In the genomic region with DNA sequence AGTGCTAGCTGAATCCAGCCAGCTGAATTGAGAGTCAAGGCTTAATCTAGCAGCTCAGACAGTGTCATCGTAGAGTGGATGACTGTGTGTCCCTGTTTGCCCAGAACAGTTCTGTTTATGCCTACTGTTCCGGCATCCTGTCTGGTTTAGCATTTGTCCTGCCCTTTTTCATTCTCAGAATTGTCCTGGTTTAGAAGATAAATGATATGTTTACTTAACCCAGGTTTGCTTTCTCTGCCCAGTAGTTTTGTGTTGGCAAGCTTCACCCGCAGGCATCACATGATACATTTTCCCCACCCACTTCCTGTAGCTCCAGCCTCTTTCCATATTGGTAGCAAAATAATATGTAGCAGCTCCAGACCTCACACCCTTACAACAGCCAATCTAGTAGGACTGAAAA, we compare ENCODE assay signal across 12 cellular contexts. TPM values are rescaled to one million over a fixed set of nuclear protein-coding genes. Genes with fewer than 3 reads are reported as not detected.
DNase-seq lines count a peak whose midpoint lies in the region; TF ChIP-seq lines count a peak whose summit lies in the region.
"Had no signal": no experiment of that assay in that cellular context is flagged by ENCODE, and none has a peak within 500 bp of the region (broad histone marks: within the 10 kb centered on the region; RNA-seq: fewer than 3 reads in every experiment).

No MANE protein-coding gene starts in this region.

- no peaks in the 10 kb centered on the region for H3K27me3 ChIP-seq in mucosa of rectum (ENCODE audit: control insufficient read depth in 2 of 2, insufficient read depth in 2 of 2, low read length in 2 of 2)

- peak overlapping the region; percentile 24 to 34 for H3K4me3 ChIP-seq in mucosa of rectum (ENCODE audit: low read length in 2 of 2)
- H3K4me3 ChIP-seq: HAP-1 had no signal

- peaks cover 24 to 37% of the 10 kb centered on the region in 2 donors for H3K4me1 ChIP-seq in mucosa of rectum (ENCODE audit: control insufficient read depth in 2 of 2, insufficient read depth in 2 of 2, low read length in 2 of 2)
- H3K4me1 ChIP-seq: HAP-1 had no signal

- peak overlapping the region in 1 of 2 donors; percentile 58 for H3K9ac ChIP-seq in mucosa of rectum (ENCODE audit: low read depth in 1 of 2, low read length in 2 of 2)

- in situ Hi-C loops in GM13976 (cut with MboI; ENCODE audit: low sequenced_read_pairs, unreplicated experiment): no loop called here

- DNase-seq in A172 (ENCODE audit: low spot score): peak; percentile 83
- DNase-seq in NCI-H2029 treated with DMSO at 0.1 percent for 48 hours (lab: John Stamatoyannopoulos, UW): peak; percentile 86
- DNase-seq in dermis blood vessel endothelial cell: peak; percentile 51
- DNase-seq in GM13976 (ENCODE audit: low spot score): no peak
- no peak for DNase-seq in middle frontal gyrus (ENCODE audit: extremely low spot score, low spot score)
- no peak for DNase-seq in SIG-M5 (lab: John Stamatoyannopoulos, UW)
- no peak for DNase-seq in cardiac septum (ENCODE audit: low spot score)
- DNase-seq: ACHN; activated naive CD4-positive, alpha-beta T cell treated with anti-CD3 and anti-CD28 coated beads for 36 hours; Right ventricle myocardium superior had no signal

- no peaks in the 10 kb centered on the region for H3K9me3 ChIP-seq in mucosa of rectum (ENCODE audit: control insufficient read depth in 2 of 2, low read length in 2 of 2)
- H3K9me3 ChIP-seq: HAP-1 had no signal

- H3K36me3 ChIP-seq in mucosa of rectum (ENCODE audit: control insufficient read depth in 2 of 2, insufficient read depth in 2 of 2, low read length in 2 of 2): no peaks in the 10 kb centered on the region
- H3K36me3 ChIP-seq: HAP-1 had no signal

- intact Hi-C loops in cardiac septum (cut with DNase I): no loop called here

- peak overlapping the region; percentile 85 to 89 for H3K27ac ChIP-seq in mucosa of rectum (ENCODE audit: low read depth in 2 of 2, low read length in 2 of 2)

- TF ChIP-seq CTCF in GM13976 (IDR thresholded peaks at IDR 0.05; ENCODE audit: borderline replicate concordance, control extremely low read depth, extremely low read depth, insufficient read depth, missing control alignments): no peak

RNA-seq across cellular contexts. Expression of a gene that starts 41.2 kb away (rescaled TPM):
- total RNA-seq in A172 (2014; rRNA removed; shearing (Covaris generic)): 5.6 and 5.9 TPM in 2 replicates
- total RNA-seq in dermis blood vessel endothelial cell (9.4 and 11.6 TPM in 2 replicates), cardiac septum (6.7 TPM)

Comparison
In these comparisons a context has a peak if more than half of its experiments do, and no peak if none do; other contexts are left out.
1. DNase-seq: peak in A172 (single experiment), NCI-H2029 treated with DMSO at 0.1 percent for 48 hours (single experiment) and dermis blood vessel endothelial cell (single experiment); none in GM13976 (single experiment), middle frontal gyrus (single experiment), SIG-M5 (single experiment) and cardiac septum (single experiment).